Comparison of ENCODE assay signal across 11 cellular contexts in genomic region chr3:51819709-51820406, GRCh38. TPM values are rescaled to one million over a fixed set of nuclear protein-coding genes. Genes with fewer than 3 reads are reported as not detected.
DNase-seq lines count a peak whose midpoint lies in the region; ATAC-seq, FAIRE-seq and TF ChIP-seq lines count a peak whose summit lies in the region.
"Had no signal": no experiment of that assay in that cellular context is flagged by ENCODE, and none has a peak within 500 bp of the region (broad histone marks: within the 10 kb centered on the region; RNA-seq: fewer than 3 reads in every experiment).

No MANE protein-coding gene starts in this region.

- H3K9ac ChIP-seq in K562 (ENCODE audit: insufficient read depth in 1 of 2, low read depth in 2 of 2, low read length in 2 of 2), result no peak overlapping the region

- no peak overlapping the region for H3K27ac ChIP-seq in K562 (ENCODE audit: extremely low read depth, low read depth, low read length)
- H3K27ac ChIP-seq: SJCRH30, transverse colon had no signal

- 5% methylated on average over 12 of the region's 12 CpGs for WGBS in K562 (ENCODE audit: insufficient coverage, low coverage, missing lambda C conversion rate)

- H3K4me3 ChIP-seq in K562 (no peak overlapping the region), retinal pigment epithelial cell (ENCODE audit: low read length) (no peak overlapping the region)
- H3K4me3 ChIP-seq: SJCRH30, transverse colon had no signal

- H3K36me3 ChIP-seq in K562 (ENCODE audit: control insufficient read depth, insufficient read depth, low read length), result no peaks in the 10 kb centered on the region
- H3K36me3 ChIP-seq: SJCRH30, transverse colon had no signal

- no peak overlapping the region for H3K4me3 Mint-ChIP-seq in activated T-cell treated with anti-CD3 and anti-CD28 coated beads, Interleukin-2, amount 50 U/mL, for 4 hours
- H3K4me3 Mint-ChIP-seq: activated T-cell treated with anti-CD3 and anti-CD28 coated beads, Interleukin-2, amount 50 U/mL, for 72 hours had no signal

- intact Hi-C loops in K562 (cut with micrococcal nuclease), result no loop called here
- intact Hi-C loops in sciatic nerve (cut with DNase I), result no loop called here

- BruUV-seq in K562 (replicated peaks; lab: Mats Ljungman, UMichigan), result no TSS peak

- no peaks in the 10 kb centered on the region; a peak in 1 of 5 replicates for H3K4me1 ChIP-seq in K562 (replicated peaks in 1 of 2; ENCODE audit: control insufficient read depth in 2 of 2, insufficient read depth in 2 of 2, low read length in 2 of 2)
- H3K4me1 ChIP-seq: SJCRH30, transverse colon had no signal

- H4K20me1 ChIP-seq in K562 (replicated peaks; ENCODE audit: control insufficient read depth, insufficient read depth, low read length), result no peaks in the 10 kb centered on the region

- H3K9me1 ChIP-seq in K562 (ENCODE audit: control insufficient read depth, insufficient read depth, low read length), result no peaks in the 10 kb centered on the region

- no peak for FAIRE-seq in K562 (lab: Jason Lieb, UNC)

- CTCF ChIA-PET in K562 (lab: Yijun Ruan, JAX; ENCODE audit: low intra/inter-chr PET ratio), result no interaction called here

- H3K9me3 ChIP-seq in K562 (replicated peaks; ENCODE audit: control insufficient read depth, insufficient read depth, low read depth, low read length), result no peaks in the 10 kb centered on the region
- H3K9me3 ChIP-seq: SJCRH30, transverse colon had no signal

- DNase-seq in activated T-cell treated with anti-CD3 and anti-CD28 coated beads for 48 hours (ENCODE audit: low read depth) (peak; percentile 14), KBM-7 (peak; percentile 41), K562 (ENCODE audit: extremely low read depth in 1 of 4, low spot score in 3 of 4) (peak; percentile 31 to 46 (median 44)), retinal pigment epithelial cell (ENCODE audit: low read depth) (no peak), sciatic nerve (ENCODE audit: low spot score) (no peak), epidermal melanocyte (ENCODE audit: insufficient read length, low spot score) (no peak)
- no peak for DNase-seq in activated T-cell treated with anti-CD3 and anti-CD28 coated beads, Interleukin-2, amount 50 U/mL, for 4 hours
- DNase-seq: transverse colon had no signal

- H3K4me2 ChIP-seq in K562 (ENCODE audit: insufficient read depth, low read length), result no peak overlapping the region

- no peak overlapping the region for H2AFZ ChIP-seq in K562 (ENCODE audit: low read depth, low read length)

- H3K4me1 Mint-ChIP-seq in activated T-cell treated with anti-CD3 and anti-CD28 coated beads, Interleukin-2, amount 50 U/mL, for 4 hours (ENCODE audit: low read depth), result peaks cover 15% of the 10 kb centered on the region

- peak in 1 of 2 experiments; percentile 11; a peak in 1 of 4 replicates for TF ChIP-seq RAD21 in K562 (CRISPR knock-in tag; conservative IDR thresholded peaks at IDR 0.05 in 1 of 2, IDR thresholded peaks at IDR 0.05 in 1 of 2)

- POLR2A ChIA-PET in K562 (lab: Yijun Ruan, JAX), result interaction anchor here (0.5 to 1.3 kb wide), 5 partner anchors 9 to 871 kb away, joined by 3 to 4 read pairs (median 3); no protein-coding TSS in a partner anchor

- H3K79me2 ChIP-seq in K562 (ENCODE audit: control insufficient read depth, insufficient read depth, low read length), result no peaks in the 10 kb centered on the region

- no peaks in the 10 kb centered on the region for H3K36me3 Mint-ChIP-seq in activated T-cell treated with anti-CD3 and anti-CD28 coated beads, Interleukin-2, amount 50 U/mL, for 4 hours (ENCODE audit: insufficient read depth)

- peaks cover 3 to 18% of the 10 kb centered on the region in 2 experiments; a peak in 4 of 5 replicates for H3K27me3 ChIP-seq in K562 (ENCODE audit: control insufficient read depth in 2 of 2, insufficient read depth in 2 of 2, low read length in 2 of 2)
- H3K27me3 ChIP-seq: SJCRH30 had no signal

- H3K9me3 Mint-ChIP-seq in activated T-cell treated with anti-CD3 and anti-CD28 coated beads, Interleukin-2, amount 50 U/mL, for 4 hours, result peaks cover 3% of the 10 kb centered on the region

- peaks cover 55% of the 10 kb centered on the region for H3K27me3 Mint-ChIP-seq in activated T-cell treated with anti-CD3 and anti-CD28 coated beads, Interleukin-2, amount 50 U/mL, for 4 hours (ENCODE audit: low read depth)

- ATAC-seq in activated T-cell treated with anti-CD3 and anti-CD28 coated beads, Interleukin-2, amount 50 U/mL, for 4 hours, result no peak
- ATAC-seq in K562, result peak; percentile 91
- ATAC-seq in sciatic nerve, result no peak
- ATAC-seq in HG03039 (IDR thresholded peaks at IDR 0.05; ENCODE audit: unreplicated experiment), result no peak
- ATAC-seq: activated T-cell treated with anti-CD3 and anti-CD28 coated beads, Interleukin-2, amount 50 U/mL, for 72 hours had no signal

- no peak for TF ChIP-seq POLR2A in K562 (conservative IDR thresholded peaks at IDR 0.05)

- in situ Hi-C loops in KBM-7 (cut with MboI; ENCODE audit: low pct_unique_long_range_greater_than_20kb, low sequenced_read_pairs), result no loop called here
- in situ Hi-C loops in K562 (cut with MboI), result no loop called here

- no peak for TF ChIP-seq EP300 in K562 (IDR thresholded peaks at IDR 0.05; ENCODE audit: low read length)

- peak; percentile 49 to 72 (median 59) for TF ChIP-seq CTCF in K562 (IDR thresholded peaks at IDR 0.05 in 2 of 3, conservative IDR thresholded peaks at IDR 0.05 in 1 of 3; ENCODE audit: insufficient read depth in 2 of 3, low read depth in 1 of 3, low read length in 3 of 3)
- TF ChIP-seq CTCF in retinal pigment epithelial cell (conservative IDR thresholded peaks at IDR 0.05; ENCODE audit: low read depth, low read length), result peak; percentile 46

RNA-seq across cellular contexts. Expression of gene IQCF6, which starts 40.8 kb away (rescaled TPM):
- total RNA-seq in activated T-cell treated with anti-CD3 and anti-CD28 coated beads, Interleukin-2, amount 50 U/mL, for 4 hours, result not detected
- not detected in 2 replicates for total RNA-seq in K562 (2011; cell fraction: chromatin; rRNA removed; ENCODE audit: low replicate concordance)
- total RNA-seq in K562 (2011; cell fraction: nucleolus; rRNA removed), result not detected in 2 replicates
- not detected in 2 replicates for total RNA-seq in K562 (2011; cell fraction: nucleoplasm; rRNA removed)
- total RNA-seq in K562 (2014; rRNA removed), result not detected in 2 replicates
- not detected in 2 replicates for total RNA-seq in K562 (2014; rRNA removed; fragmentation: Illumina TruSeq; extraction: Trizol)
- total RNA-seq in K562 (2015; rRNA removed; fragmentation: Illumina TruSeq; extraction: Trizol), result not detected in 2 replicates
- total RNA-seq in K562 (2021), result not detected in 2 replicates
- not detected in 2 replicates for polyA plus RNA-seq in K562 (2011; rRNA removed)
- polyA plus RNA-seq in K562 (2011; cell fraction: cytosol; rRNA removed), result not detected in 2 replicates
- not detected in 2 replicates for polyA plus RNA-seq in K562 (2011; cell fraction: nucleus; rRNA removed)
- polyA plus RNA-seq in K562 (2012), result 1.3 TPM in 1 of 2 replicates, not detected in the other
- polyA plus RNA-seq in K562 (2014; fragmentation: Illumina TruSeq; extraction: Trizol), result not detected in 2 replicates
- not detected for polyA plus RNA-seq in K562 (2014; fragmentation: Nextera tagmentation; extraction: Ambion mirVana)
- polyA plus RNA-seq in K562 (2014; rRNA removed), result not detected in 2 replicates
- polyA minus RNA-seq in K562 (2011; rRNA and poly(A)+ RNA removed), result not detected in 2 replicates
- polyA minus RNA-seq in K562 (2011; cell fraction: cytosol; rRNA and poly(A)+ RNA removed), result not detected in 2 replicates
- polyA minus RNA-seq in K562 (2011; cell fraction: nucleus; rRNA and poly(A)+ RNA removed), result not detected in 2 replicates
- total RNA-seq in sciatic nerve, result not detected
- total RNA-seq: activated T-cell treated with anti-CD3 and anti-CD28 coated beads, Interleukin-2, amount 50 U/mL, for 72 hours; SJCRH30; transverse colon had no signal

RNA-seq across cellular contexts. Expression of gene IQCF2, which starts 41.6 kb away (rescaled TPM):
- not detected for total RNA-seq in activated T-cell treated with anti-CD3 and anti-CD28 coated beads, Interleukin-2, amount 50 U/mL, for 4 hours
- not detected in 2 replicates for total RNA-seq in K562 (2011; cell fraction: chromatin; rRNA removed; ENCODE audit: low replicate concordance)
- not detected in 2 replicates for total RNA-seq in K562 (2011; cell fraction: nucleolus; rRNA removed)
- not detected in 2 replicates for total RNA-seq in K562 (2011; cell fraction: nucleoplasm; rRNA removed)
- not detected in 2 replicates for total RNA-seq in K562 (2014; rRNA removed)
- not detected in 2 replicates for total RNA-seq in K562 (2014; rRNA removed; fragmentation: Illumina TruSeq; extraction: Trizol)
- not detected in 2 replicates for total RNA-seq in K562 (2015; rRNA removed; fragmentation: Illumina TruSeq; extraction: Trizol)
- not detected in 2 replicates for total RNA-seq in K562 (2021)
- polyA plus RNA-seq in K562 (2011; rRNA removed), result not detected in 2 replicates
- not detected in 2 replicates for polyA plus RNA-seq in K562 (2011; cell fraction: cytosol; rRNA removed)
- not detected in 2 replicates for polyA plus RNA-seq in K562 (2011; cell fraction: nucleus; rRNA removed)
- not detected in 2 replicates for polyA plus RNA-seq in K562 (2012)
- polyA plus RNA-seq in K562 (2014; fragmentation: Illumina TruSeq; extraction: Trizol), result not detected in 2 replicates
- not detected for polyA plus RNA-seq in K562 (2014; fragmentation: Nextera tagmentation; extraction: Ambion mirVana)
- not detected in 2 replicates for polyA plus RNA-seq in K562 (2014; rRNA removed)
- polyA minus RNA-seq in K562 (2011; rRNA and poly(A)+ RNA removed), result not detected in 2 replicates
- polyA minus RNA-seq in K562 (2011; cell fraction: cytosol; rRNA and poly(A)+ RNA removed), result not detected in 2 replicates
- not detected in 2 replicates for polyA minus RNA-seq in K562 (2011; cell fraction: nucleus; rRNA and poly(A)+ RNA removed)
- not detected for total RNA-seq in sciatic nerve
- total RNA-seq: activated T-cell treated with anti-CD3 and anti-CD28 coated beads, Interleukin-2, amount 50 U/mL, for 72 hours; SJCRH30; transverse colon had no signal

RNA-seq across cellular contexts. Expression of gene IQCF5, which starts 55.5 kb away (rescaled TPM):
- total RNA-seq in activated T-cell treated with anti-CD3 and anti-CD28 coated beads, Interleukin-2, amount 50 U/mL, for 4 hours, result not detected
- not detected in 2 replicates for total RNA-seq in K562 (2011; cell fraction: chromatin; rRNA removed; ENCODE audit: low replicate concordance)
- total RNA-seq in K562 (2011; cell fraction: nucleolus; rRNA removed), result not detected in 2 replicates
- total RNA-seq in K562 (2011; cell fraction: nucleoplasm; rRNA removed), result not detected in 2 replicates
- total RNA-seq in K562 (2014; rRNA removed), result not detected in 2 replicates
- not detected in 2 replicates for total RNA-seq in K562 (2014; rRNA removed; fragmentation: Illumina TruSeq; extraction: Trizol)
- not detected in 2 replicates for total RNA-seq in K562 (2015; rRNA removed; fragmentation: Illumina TruSeq; extraction: Trizol)
- not detected in 2 replicates for total RNA-seq in K562 (2021)
- polyA plus RNA-seq in K562 (2011; rRNA removed), result not detected in 2 replicates
- polyA plus RNA-seq in K562 (2011; cell fraction: cytosol; rRNA removed), result not detected in 2 replicates
- not detected in 2 replicates for polyA plus RNA-seq in K562 (2011; cell fraction: nucleus; rRNA removed)
- polyA plus RNA-seq in K562 (2012), result not detected in 2 replicates
- not detected in 2 replicates for polyA plus RNA-seq in K562 (2014; fragmentation: Illumina TruSeq; extraction: Trizol)
- polyA plus RNA-seq in K562 (2014; fragmentation: Nextera tagmentation; extraction: Ambion mirVana), result not detected
- not detected in 2 replicates for polyA plus RNA-seq in K562 (2014; rRNA removed)
- polyA minus RNA-seq in K562 (2011; rRNA and poly(A)+ RNA removed), result not detected in 2 replicates
- not detected in 2 replicates for polyA minus RNA-seq in K562 (2011; cell fraction: cytosol; rRNA and poly(A)+ RNA removed)
- polyA minus RNA-seq in K562 (2011; cell fraction: nucleus; rRNA and poly(A)+ RNA removed), result not detected in 2 replicates
- total RNA-seq in sciatic nerve, result not detected
- total RNA-seq: activated T-cell treated with anti-CD3 and anti-CD28 coated beads, Interleukin-2, amount 50 U/mL, for 72 hours; SJCRH30; transverse colon had no signal

Comparison
In these comparisons a context has a peak if more than half of its experiments do, and no peak if none do; other contexts are left out.
1. DNase-seq: peak in activated T-cell treated with anti-CD3 and anti-CD28 coated beads for 48 hours (single experiment), KBM-7 (single experiment) and K562 (4 of 4); none in activated T-cell treated with anti-CD3 and anti-CD28 coated beads, Interleukin-2, amount 50 U/mL, for 4 hours (single experiment), retinal pigment epithelial cell (single experiment), sciatic nerve (single experiment) and epidermal melanocyte (single experiment).